In the genomic region with DNA sequence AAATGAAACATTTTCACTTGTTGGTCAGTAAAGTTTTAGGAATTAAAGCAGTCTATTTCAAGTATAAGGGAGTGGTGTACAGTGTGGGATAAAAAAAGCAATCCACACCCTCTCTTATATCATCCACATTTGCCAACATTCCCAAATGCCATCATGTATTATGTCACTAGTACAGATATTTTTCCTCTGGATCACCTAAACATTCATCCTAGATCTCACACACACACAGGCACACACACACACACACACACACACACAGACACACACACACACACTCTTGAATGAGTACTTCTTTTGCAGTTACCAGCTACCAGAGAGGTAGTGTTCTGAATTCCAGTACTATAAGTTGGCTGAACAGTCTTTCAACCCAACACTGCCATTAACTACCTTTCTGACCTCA, we compare ENCODE assay signal across 11 cellular contexts.
DNase-seq lines count a peak whose midpoint lies in the region; ATAC-seq and TF ChIP-seq lines count a peak whose summit lies in the region.
"Had no signal": no experiment of that assay in that cellular context is flagged by ENCODE, and none has a peak within 500 bp of the region (broad histone marks: within the 10 kb centered on the region; RNA-seq: fewer than 3 reads in every experiment).

No MANE protein-coding gene starts in this region.

- no peak for ATAC-seq in GM19467 (IDR thresholded peaks at IDR 0.05; ENCODE audit: unreplicated experiment)

- H3K4me3 ChIP-seq in AG10803 (ENCODE audit: low read length) = no peak overlapping the region
- no peak overlapping the region for H3K4me3 ChIP-seq in choroid plexus epithelial cell (ENCODE audit: low read depth, low read length)
- H3K4me3 ChIP-seq: ovary had no signal

- DNase-seq in AG10803 (ENCODE audit: low read depth) (peak; percentile 90), M059J (ENCODE audit: low read depth) (peak; percentile 2), choroid plexus epithelial cell (ENCODE audit: low read depth) (peak; percentile 28), myocyte (ENCODE audit: low read depth) (peak; percentile 81), GOT3 (lab: John Stamatoyannopoulos, UW) (no peak), erythroblast (lab: John Stamatoyannopoulos, UW) (no peak), T-helper 2 cell (no peak)
- DNase-seq: activated naive CD8-positive, alpha-beta T cell treated with anti-CD3 and anti-CD28 coated beads, Interleukin-2, amount 10 ng/mL, durations not matched to agents 7 days and 5 days; NCI-H1048; ovary had no signal

- no peak for TF ChIP-seq CTCF in AG10803 (conservative IDR thresholded peaks at IDR 0.05; ENCODE audit: low read length)
- no peak for TF ChIP-seq CTCF in choroid plexus epithelial cell (conservative IDR thresholded peaks at IDR 0.05; ENCODE audit: low read depth, low read length)

- no peak for TF ChIP-seq POLR2A in erythroblast (IDR thresholded peaks at IDR 0.05; ENCODE audit: low read length)

Comparison
In these comparisons a context has a peak if more than half of its experiments do, and no peak if none do; other contexts are left out.
1. DNase-seq: peak in AG10803 (single experiment), M059J (single experiment), choroid plexus epithelial cell (single experiment) and myocyte (single experiment); none in GOT3 (single experiment), erythroblast (0 of 2) and T-helper 2 cell (0 of 5).